Comparison of ENCODE assay signal across 1 cellular context in the genomic region with DNA sequence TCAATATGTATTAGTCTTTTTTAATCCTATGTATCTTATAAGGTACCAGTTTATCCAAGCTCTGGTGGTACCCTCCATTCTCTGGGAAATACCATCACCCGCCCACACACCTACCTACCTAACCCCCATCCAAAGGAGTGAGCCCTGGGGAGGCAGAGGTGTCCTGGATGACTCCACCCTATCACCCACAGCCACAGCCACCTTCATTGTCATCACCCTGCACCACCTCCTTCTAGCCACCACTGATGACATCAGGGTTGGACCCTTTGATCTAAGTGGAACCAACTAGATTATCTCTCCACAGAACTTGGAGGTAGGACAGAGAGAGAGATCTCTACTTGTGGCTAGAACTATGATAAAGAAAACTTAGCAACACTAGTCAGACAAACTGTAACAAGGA.
TF ChIP-seq lines count a peak whose summit lies in the region.

No MANE protein-coding gene starts in this region.

TF ChIP-seq in HCT116, 20 proteins besides CTCF, POLR2A, EP300 and RAD21:
- 0 out of 2 replicates have a peak, but pooled peaks have one; percentile 39 for TF ChIP-seq EGR1 (IDR thresholded peaks at IDR 0.05; ENCODE audit: low read depth)
- TF ChIP-seq TCF7L2 (IDR thresholded peaks at IDR 0.05; ENCODE audit: borderline replicate concordance, extremely low read depth, insufficient read depth, insufficient read length): peak; percentile 20
- no peak for TF ChIP-seq EZH2phosphoT487 (IDR thresholded peaks at IDR 0.05; ENCODE audit: borderline replicate concordance)
- no peak for TF ChIP-seq POLR2AphosphoS5 (IDR thresholded peaks at IDR 0.05; ENCODE audit: low read depth, low read length)
